1 cellular context compared by ENCODE assay signal in the genomic region with DNA sequence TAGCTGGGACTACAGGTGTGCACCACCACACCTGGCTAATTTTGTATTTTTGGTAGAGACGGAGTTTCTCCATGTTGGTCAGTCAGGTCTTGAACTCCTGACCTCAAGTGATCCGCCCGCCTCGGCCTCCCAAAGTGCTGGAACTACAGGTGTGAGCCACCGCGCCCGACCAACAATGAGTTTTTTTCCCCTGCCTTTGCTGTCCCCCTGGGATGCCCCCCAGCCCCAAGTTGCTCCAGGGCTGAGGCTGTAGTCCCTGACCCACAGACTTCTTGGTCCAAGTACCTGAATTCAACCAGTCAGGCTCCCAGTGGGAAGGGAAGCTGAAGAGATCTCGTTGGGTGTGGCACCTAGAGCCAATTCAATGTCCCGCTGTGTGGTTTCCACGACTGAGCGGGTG.
A peak's percentile ranks its signal among the peaks of the same experiment; 100 is the strongest.
TF ChIP-seq lines count a peak whose summit lies in the region.

No MANE protein-coding gene starts in this region.

TF ChIP-seq in K562, 482 proteins besides CTCF, POLR2A, EP300 and RAD21:
- 0 out of 2 replicates have a peak, but pooled peaks have one; percentile 19 for TF ChIP-seq SP1 (CRISPR knock-in tag; IDR thresholded peaks at IDR 0.05)
TF ChIP-seq in K562: peak in this region for 1; not testable (repeated sequence) for 481.
